Comparison of ENCODE assay signal across 8 cellular contexts in genomic region chr13:19860884-19861655, GRCh38. TPM values are rescaled to one million over a fixed set of nuclear protein-coding genes. Genes with fewer than 3 reads are reported as not detected.
DNase-seq lines count a peak whose midpoint lies in the region; ATAC-seq and TF ChIP-seq lines count a peak whose summit lies in the region.

No MANE protein-coding gene starts in this region.

- H3K4me1 ChIP-seq in heart right ventricle (peaks cover 0 to 28% (median 23%) of the 10 kb centered on the region in 9 donors), hepatocyte (ENCODE audit: insufficient read depth) (peaks cover 15% of the 10 kb centered on the region), thoracic aorta (ENCODE audit: control insufficient read depth in 1 of 2, low read depth in 2 of 2) (peaks cover 16 to 27% of the 10 kb centered on the region in 2 donors), mucosa of descending colon (ENCODE audit: low read depth) (peaks cover 18% of the 10 kb centered on the region), vagina (peaks cover 46% of the 10 kb centered on the region)

- H3K9me3 Mint-ChIP-seq in activated CD4-positive, alpha-beta memory T cell treated with anti-CD3 and anti-CD28 coated beads for 36 hours: no peaks in the 10 kb centered on the region

- peak overlapping the region; percentile 95 for H3K4me3 Mint-ChIP-seq in activated CD4-positive, alpha-beta memory T cell treated with anti-CD3 and anti-CD28 coated beads for 36 hours

- peaks cover 0 to 33% (median 4%) of the 10 kb centered on the region in 9 donors for H3K36me3 ChIP-seq in heart right ventricle
- H3K36me3 ChIP-seq in hepatocyte (replicated peaks; ENCODE audit: insufficient read depth, low read depth): no peaks in the 10 kb centered on the region
- H3K36me3 ChIP-seq in thoracic aorta: no peaks in the 10 kb centered on the region
- no peaks in the 10 kb centered on the region for H3K36me3 ChIP-seq in mucosa of descending colon (ENCODE audit: low read depth)
- H3K36me3 ChIP-seq in vagina: no peaks in the 10 kb centered on the region

- H3K27me3 ChIP-seq in heart right ventricle (no peaks in the 10 kb centered on the region), hepatocyte (no peaks in the 10 kb centered on the region), thoracic aorta (replicated peaks; ENCODE audit: insufficient read depth) (no peaks in the 10 kb centered on the region), vagina (no peaks in the 10 kb centered on the region)

- CTCF ChIA-PET in activated CD4-positive, alpha-beta memory T cell treated with anti-CD3 and anti-CD28 coated beads for 36 hours (lab: Charles Lee): interaction anchor here (1.1 to 2.5 kb wide), 4 partner anchors 12 to 124 kb away, joined by 3 to 6 read pairs (median 4); no protein-coding TSS in a partner anchor

- H3K9me2 ChIP-seq in hepatocyte (replicated peaks; ENCODE audit: insufficient read depth): no peaks in the 10 kb centered on the region

- intact Hi-C loops in heart right ventricle (cut with DNase I) (loop anchor here in 8 of 10 donors (5.0 to 10.0 kb wide), 5 partner anchors 76 to 229 kb away; partner anchors contain the start of genes MPHOSPH8 (in 6 of the 8), PSPC1 (in 6 of the 8) and ZMYM2 (in 4 of the 8)), cardiac septum (cut with DNase I) (loop anchor here (10.0 kb wide), 1 partner anchor 226 kb away; the partner anchor contains the start of gene MPHOSPH8), mucosa of descending colon (cut with DNase I, micrococcal nuclease) (no loop called here), vagina (cut with DNase I) (loop anchor here (5.0 kb wide), 3 partner anchors 79 to 706 kb away; partner anchors contain the start of genes IFT88, PSPC1 and ZMYM2)
- intact Hi-C loops in activated CD4-positive, alpha-beta memory T cell treated with anti-CD3 and anti-CD28 coated beads for 36 hours (cut with micrococcal nuclease): loop anchor here (5.0 kb wide), 2 partner anchors 301 to 561 kb away; partner anchors contain the start of gene GJA3

- DNase-seq in heart right ventricle (no peak), cardiac septum (ENCODE audit: low spot score) (no peak), hepatocyte (ENCODE audit: low spot score) (peak; percentile 38), thoracic aorta (ENCODE audit: low spot score) (no peak), mucosa of descending colon (no peak), vagina (ENCODE audit: extremely low spot score in 2 of 2) (no peak)
- peak; percentile 29 for DNase-seq in activated CD4-positive, alpha-beta memory T cell treated with anti-CD3 and anti-CD28 coated beads for 36 hours

- H3K4me3 ChIP-seq in heart right ventricle: peak overlapping the region in 5 of 10 donors; percentile 79 to 94 (median 84)
- H3K4me3 ChIP-seq in hepatocyte: peak overlapping the region; percentile 95
- H3K4me3 ChIP-seq in thoracic aorta: peak overlapping the region; percentile 76
- no peak overlapping the region for H3K4me3 ChIP-seq in mucosa of descending colon
- H3K4me3 ChIP-seq in vagina: peak overlapping the region in 1 of 2 donors; percentile 57

- peaks cover 22% of the 10 kb centered on the region for H3K36me3 Mint-ChIP-seq in activated CD4-positive, alpha-beta memory T cell treated with anti-CD3 and anti-CD28 coated beads for 36 hours

- H4K20me1 ChIP-seq in hepatocyte (ENCODE audit: insufficient read depth, poor library complexity, severe bottlenecking): peaks cover 25% of the 10 kb centered on the region

- POLR2A ChIA-PET in activated CD4-positive, alpha-beta memory T cell treated with anti-CD3 and anti-CD28 coated beads for 36 hours (lab: Charles Lee): interaction anchor here (0.6 kb wide), 1 partner anchor 227 kb away, joined by 3 read pairs; no protein-coding TSS in a partner anchor

- peak overlapping the region; percentile 94 for H3K27ac Mint-ChIP-seq in activated CD4-positive, alpha-beta memory T cell treated with anti-CD3 and anti-CD28 coated beads for 36 hours

- no peaks in the 10 kb centered on the region for H3K27me3 Mint-ChIP-seq in activated CD4-positive, alpha-beta memory T cell treated with anti-CD3 and anti-CD28 coated beads for 36 hours

- peak overlapping the region; percentile 86 for H3K4me2 ChIP-seq in hepatocyte

- H2AFZ ChIP-seq in hepatocyte: no peak overlapping the region

- H3K27ac ChIP-seq in heart right ventricle: peak overlapping the region in 7 of 10 donors; percentile 99 to 100 (median 100)
- H3K27ac ChIP-seq in hepatocyte: peak overlapping the region; percentile 93
- H3K27ac ChIP-seq in thoracic aorta: peak overlapping the region; percentile 7 to 99
- no peak overlapping the region for H3K27ac ChIP-seq in vagina

- H3K4me1 Mint-ChIP-seq in activated CD4-positive, alpha-beta memory T cell treated with anti-CD3 and anti-CD28 coated beads for 36 hours (ENCODE audit: low read depth): peaks cover 42% of the 10 kb centered on the region

- 79 to 80% methylated on average over 4 of the region's 4 CpGs for WGBS in heart right ventricle, 2 donors
- WGBS in hepatocyte (ENCODE audit: low lambda C conversion rate, missing lambda C conversion rate): 82% methylated on average over 4 of the region's 4 CpGs

- peaks cover 70% of the 10 kb centered on the region for H3K79me2 ChIP-seq in hepatocyte

- no peak for TF ChIP-seq POLR2A in vagina (IDR thresholded peaks at IDR 0.05)

- ATAC-seq in heart right ventricle (no peak), thoracic aorta (ENCODE audit: insufficient number of reproducible peaks, low FRiP score, low read depth) (no peak), mucosa of descending colon (no peak), GM18502 (IDR thresholded peaks at IDR 0.05; ENCODE audit: poor library complexity, unreplicated experiment) (no peak)

- no peaks in the 10 kb centered on the region for H3K9me3 ChIP-seq in heart right ventricle
- H3K9me3 ChIP-seq in hepatocyte (ENCODE audit: low read depth): no peaks in the 10 kb centered on the region
- no peaks in the 10 kb centered on the region for H3K9me3 ChIP-seq in thoracic aorta
- H3K9me3 ChIP-seq in mucosa of descending colon: no peaks in the 10 kb centered on the region
- no peaks in the 10 kb centered on the region for H3K9me3 ChIP-seq in vagina

- TF ChIP-seq CTCF in heart right ventricle (IDR thresholded peaks at IDR 0.05) (no peak), hepatocyte (IDR thresholded peaks at IDR 0.05; ENCODE audit: poor library complexity) (no peak), thoracic aorta (IDR thresholded peaks at IDR 0.05) (no peak), mucosa of descending colon (IDR thresholded peaks at IDR 0.05) (no peak), vagina (IDR thresholded peaks at IDR 0.05) (no peak)

RNA-seq across cellular contexts. Expression of gene ZMYM5, which starts 2.4 kb away (rescaled TPM):
- total RNA-seq in heart right ventricle (1 to 10 TPM; 6.5 to 9.3 (median 8.0) TPM), cardiac septum (8.3 TPM), hepatocyte (16.3 and 17.1 TPM in 2 replicates), thoracic aorta (10 to 100 TPM; 15.2 to 19.2 TPM), mucosa of descending colon (10 to 100 TPM in 1 of 3 donors, 1 to 10 TPM in 2; 7.4 to 13.9 (median 9.2) TPM), vagina (20.9 TPM)
- polyA plus RNA-seq in heart right ventricle (1 to 10 TPM; 4.2 to 6.3 TPM), hepatocyte (14.7 and 14.8 TPM in 2 replicates)
- 10 to 100 TPM; 10.0 to 11.1 TPM for total RNA-seq in activated CD4-positive, alpha-beta memory T cell treated with anti-CD3 and anti-CD28 coated beads for 36 hours

Comparison
In these comparisons a context has a peak if more than half of its experiments do, and no peak if none do; other contexts are left out.
1. DNase-seq: peak in activated CD4-positive, alpha-beta memory T cell treated with anti-CD3 and anti-CD28 coated beads for 36 hours (single experiment) and hepatocyte (single experiment); none in heart right ventricle (0 of 2), cardiac septum (single experiment), thoracic aorta (single experiment), mucosa of descending colon (0 of 3) and vagina (0 of 2).
2. intact Hi-C loops: an anchor here in heart right ventricle (5.0 to 10.0 kb wide), cardiac septum (10.0 kb wide), activated CD4-positive, alpha-beta memory T cell treated with anti-CD3 and anti-CD28 coated beads for 36 hours (5.0 kb wide) and vagina (5.0 kb wide); none called in mucosa of descending colon.